Comparison of ENCODE assay signal across 8 cellular contexts in genomic region chr2:181742908-181743722, GRCh38.
DNase-seq lines count a peak whose midpoint lies in the region; ATAC-seq lines count a peak whose summit lies in the region.

No MANE protein-coding gene starts in this region.

- POLR2A ChIA-PET in activated CD8-positive, alpha-beta T cell treated with anti-CD3 and anti-CD28 coated beads, Interleukin-2, amount 10 ng/mL, durations not matched to agents 7 days and 5 days (lab: Charles Lee), result no interaction called here

- no peaks in the 10 kb centered on the region for H3K4me1 Mint-ChIP-seq in activated CD8-positive, alpha-beta T cell treated with anti-CD3 and anti-CD28 coated beads, Interleukin-2, amount 10 ng/mL, durations not matched to agents 7 days and 5 days (ENCODE audit: low read depth)

- DNase-seq in ELR (ENCODE audit: low read depth) (peak; percentile 74), NCI-H2227 treated with DMSO at 0.1 percent for 48 hours (lab: John Stamatoyannopoulos, UW) (peak; percentile 68), glomerular endothelial cell (ENCODE audit: extremely low read depth, low read depth, low spot score) (peak; percentile 68), renal cortical epithelial cell (ENCODE audit: low read depth) (peak; percentile 61), NCI-H187 treated with DMSO at 0.1 percent for 48 hours (lab: John Stamatoyannopoulos, UW) (no peak)
- DNase-seq in activated CD8-positive, alpha-beta T cell treated with anti-CD3 and anti-CD28 coated beads, Interleukin-2, amount 10 ng/mL, durations not matched to agents 7 days and 5 days, result peak; percentile 54

- H3K9me3 Mint-ChIP-seq in activated CD8-positive, alpha-beta T cell treated with anti-CD3 and anti-CD28 coated beads, Interleukin-2, amount 10 ng/mL, durations not matched to agents 7 days and 5 days (ENCODE audit: insufficient read depth), result no peaks in the 10 kb centered on the region

- peaks cover 12% of the 10 kb centered on the region for H3K27me3 Mint-ChIP-seq in activated CD8-positive, alpha-beta T cell treated with anti-CD3 and anti-CD28 coated beads, Interleukin-2, amount 10 ng/mL, durations not matched to agents 7 days and 5 days (ENCODE audit: low read depth)

- CTCF ChIA-PET in activated CD8-positive, alpha-beta T cell treated with anti-CD3 and anti-CD28 coated beads, Interleukin-2, amount 10 ng/mL, durations not matched to agents 7 days and 5 days (lab: Charles Lee), result interaction anchor here (0.6 to 2.3 kb wide), 36 partner anchors 8 to 590 kb away, joined by 3 to 31 read pairs (median 3); no protein-coding TSS in a partner anchor

- H3K36me3 Mint-ChIP-seq in activated CD8-positive, alpha-beta T cell treated with anti-CD3 and anti-CD28 coated beads, Interleukin-2, amount 10 ng/mL, durations not matched to agents 7 days and 5 days (ENCODE audit: low read depth), result no peaks in the 10 kb centered on the region

- ATAC-seq in HG02588 (IDR thresholded peaks at IDR 0.05; ENCODE audit: unreplicated experiment), result peak; percentile 50
- ATAC-seq in activated CD8-positive, alpha-beta T cell treated with anti-CD3 and anti-CD28 coated beads, Interleukin-2, amount 10 ng/mL, durations not matched to agents 7 days and 5 days, result no peak
- ATAC-seq in GM19324 (IDR thresholded peaks at IDR 0.05; ENCODE audit: low FRiP score, unreplicated experiment), result no peak

- no peak overlapping the region for H3K27ac Mint-ChIP-seq in activated CD8-positive, alpha-beta T cell treated with anti-CD3 and anti-CD28 coated beads, Interleukin-2, amount 10 ng/mL, durations not matched to agents 7 days and 5 days

- no peak overlapping the region for H3K4me3 Mint-ChIP-seq in activated CD8-positive, alpha-beta T cell treated with anti-CD3 and anti-CD28 coated beads, Interleukin-2, amount 10 ng/mL, durations not matched to agents 7 days and 5 days
